In the genomic region with DNA sequence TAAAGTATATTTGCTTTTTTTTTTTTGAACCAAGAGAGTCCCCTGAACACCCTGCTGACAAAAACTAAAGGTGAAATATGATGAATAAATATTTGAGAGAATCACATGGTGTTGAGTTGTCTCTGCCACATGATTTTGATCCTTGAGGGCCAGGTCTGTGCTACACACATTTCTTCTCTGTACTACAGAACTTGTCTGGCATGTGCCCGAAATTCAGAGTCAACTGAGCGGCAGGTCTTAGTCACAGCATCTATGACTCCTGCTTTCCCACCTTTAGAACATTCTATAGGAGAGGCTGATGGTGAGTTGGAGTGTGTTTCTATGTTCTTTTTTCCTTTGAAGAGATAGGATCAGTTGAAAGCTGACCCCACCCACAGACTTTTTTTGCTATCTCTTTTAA, we compare ENCODE assay signal across 7 cellular contexts.
DNase-seq lines count a peak whose midpoint lies in the region; ATAC-seq lines count a peak whose summit lies in the region.
"Not testable (repeated sequence)": the region's sequence is repeated elsewhere in the genome, so short reads cannot be mapped to it uniquely, and the experiment has no call there.

No MANE protein-coding gene starts in this region.

- peaks cover 21% of the 10 kb centered on the region for H3K4me1 Mint-ChIP-seq in activated CD4-positive, alpha-beta T cell treated with anti-CD3 and anti-CD28 coated beads for 36 hours
- peaks cover 21% of the 10 kb centered on the region for H3K4me1 Mint-ChIP-seq in activated CD4-positive, alpha-beta memory T cell treated with anti-CD3 and anti-CD28 coated beads for 36 hours (ENCODE audit: low read depth)

- H3K36me3 Mint-ChIP-seq in activated CD4-positive, alpha-beta T cell treated with anti-CD3 and anti-CD28 coated beads for 36 hours (ENCODE audit: low read depth); activated CD4-positive, alpha-beta memory T cell treated with anti-CD3 and anti-CD28 coated beads for 36 hours: not testable (repeated sequence)

- H3K27ac Mint-ChIP-seq in activated CD4-positive, alpha-beta T cell treated with anti-CD3 and anti-CD28 coated beads for 36 hours; activated CD4-positive, alpha-beta memory T cell treated with anti-CD3 and anti-CD28 coated beads for 36 hours: not testable (repeated sequence)

- POLR2A ChIA-PET in activated CD4-positive, alpha-beta T cell treated with anti-CD3 and anti-CD28 coated beads for 36 hours (lab: Charles Lee); activated CD4-positive, alpha-beta memory T cell treated with anti-CD3 and anti-CD28 coated beads for 36 hours (lab: Charles Lee): not testable (repeated sequence)

- ATAC-seq in activated CD4-positive, alpha-beta T cell treated with anti-CD3 and anti-CD28 coated beads for 36 hours, result not testable (repeated sequence)

- CTCF ChIA-PET in activated CD4-positive, alpha-beta T cell treated with anti-CD3 and anti-CD28 coated beads for 36 hours (lab: Charles Lee); activated CD4-positive, alpha-beta memory T cell treated with anti-CD3 and anti-CD28 coated beads for 36 hours (lab: Charles Lee): not testable (repeated sequence)

- not testable (repeated sequence) for H3K9me3 Mint-ChIP-seq in activated CD4-positive, alpha-beta T cell treated with anti-CD3 and anti-CD28 coated beads for 36 hours (ENCODE audit: low read depth); activated CD4-positive, alpha-beta memory T cell treated with anti-CD3 and anti-CD28 coated beads for 36 hours

- not testable (repeated sequence) for H3K27me3 Mint-ChIP-seq in activated CD4-positive, alpha-beta T cell treated with anti-CD3 and anti-CD28 coated beads for 36 hours; activated CD4-positive, alpha-beta memory T cell treated with anti-CD3 and anti-CD28 coated beads for 36 hours

- intact Hi-C loops in activated CD4-positive, alpha-beta T cell treated with anti-CD3 and anti-CD28 coated beads for 36 hours (cut with DNase I, micrococcal nuclease); activated CD4-positive, alpha-beta memory T cell treated with anti-CD3 and anti-CD28 coated beads for 36 hours (cut with micrococcal nuclease): not testable (repeated sequence)

- DNase-seq in activated CD4-positive, alpha-beta T cell treated with anti-CD3 and anti-CD28 coated beads for 36 hours, result peak; percentile 68
- DNase-seq in activated CD4-positive, alpha-beta memory T cell treated with anti-CD3 and anti-CD28 coated beads for 36 hours, result peak; percentile 74
- DNase-seq in activated T-cell treated with anti-CD3 and anti-CD28 coated beads for 48 hours (ENCODE audit: low read depth), result peak; percentile 28
- DNase-seq in activated naive CD4-positive, alpha-beta T cell treated with anti-CD3 and anti-CD28 coated beads, Interleukin-2, amount 50 U/mL, for 16 hours, result peak; percentile 35
- DNase-seq in stimulated activated CD4-positive, alpha-beta T cell treated with anti-CD3 and anti-CD28 coated beads, Interleukin-12 subunit alpha, Interleukin-12 subunit beta, amount 100 ng/mL, for 4 hours, result peak; percentile 26
- peak; percentile 55 for DNase-seq in stimulated activated CD4-positive, alpha-beta T cell treated with anti-CD3 and anti-CD28 coated beads, Interleukin-2, amount 100 ng/mL, for 4 hours (ENCODE audit: low read depth)
- peak in 2 of 3 donors; percentile 21 to 37 for DNase-seq in stimulated activated CD4-positive, alpha-beta T cell treated with anti-CD3 and anti-CD28 coated beads, TNF-alpha, amount 100 ng/mL, for 48 hours (ENCODE audit: low read depth in 3 of 3)

- not testable (repeated sequence) for H3K4me3 Mint-ChIP-seq in activated CD4-positive, alpha-beta T cell treated with anti-CD3 and anti-CD28 coated beads for 36 hours; activated CD4-positive, alpha-beta memory T cell treated with anti-CD3 and anti-CD28 coated beads for 36 hours
